In genomic region chr9:5336683-5337082, GRCh38 we compare ENCODE assay signal across 1 cellular context.
TF ChIP-seq lines count a peak whose summit lies in the region.

No MANE protein-coding gene starts in this region.

TF ChIP-seq in GM12878, 131 proteins besides CTCF, POLR2A, EP300 and RAD21:
- TF ChIP-seq RUNX3 (IDR thresholded peaks at IDR 0.05; ENCODE audit: low read length) (peak; percentile 48), MEF2B (IDR thresholded peaks at IDR 0.05; ENCODE audit: partially characterized antibody, poor library complexity, severe bottlenecking) (no peak), IRF3 (IDR thresholded peaks at IDR 0.05) (no peak)
